In genomic region chr5:93246093-93246855, GRCh38 we compare ENCODE assay signal across 10 cellular contexts.
DNase-seq lines count a peak whose midpoint lies in the region; ATAC-seq and TF ChIP-seq lines count a peak whose summit lies in the region.
"Had no signal": no experiment of that assay in that cellular context is flagged by ENCODE, and none has a peak within 500 bp of the region (broad histone marks: within the 10 kb centered on the region; RNA-seq: fewer than 3 reads in every experiment).

No MANE protein-coding gene starts in this region.

- CTCF ChIA-PET in mammary epithelial cell (lab: Charles Lee; ENCODE audit: low non-redundant PET) = no interaction called here

- H3K36me3 Mint-ChIP-seq in neural progenitor cell = no peaks in the 10 kb centered on the region
- H3K36me3 Mint-ChIP-seq: T-cell had no signal

- DNase-seq in EH (ENCODE audit: low read depth) (peak; percentile 16), NCI-H748 (lab: John Stamatoyannopoulos, UW; ENCODE audit: unreplicated experiment) (peak; percentile 96), fibroblast of mammary gland (ENCODE audit: low read depth) (peak; percentile 32), neural progenitor cell (ENCODE audit: low spot score) (peak; percentile 92), mammary epithelial cell (no peak), NCI-H526 treated with DMSO at 0.1 percent for 48 hours (lab: John Stamatoyannopoulos, UW) (no peak)
- no peak for DNase-seq in stimulated activated CD4-positive, alpha-beta T cell treated with anti-CD3 and anti-CD28 coated beads, Interleukin-1b, Interleukin-23, amount 100 ng/mL, for 48 hours
- DNase-seq: effector memory CD8-positive, alpha-beta T cell; T-cell had no signal

- H3K4me3 ChIP-seq in fibroblast of mammary gland (ENCODE audit: control insufficient read depth, low read depth, low read length) (no peak overlapping the region), neural progenitor cell (no peak overlapping the region), mammary epithelial cell (replicated peaks in 1 of 3; ENCODE audit: insufficient read depth in 1 of 3, low read depth in 2 of 3, low read length in 3 of 3) (no peak overlapping the region)

- BruUV-seq in mammary epithelial cell (replicated peaks; lab: Mats Ljungman, UMichigan) = no TSS peak

- no peak overlapping the region for H3K9ac ChIP-seq in neural progenitor cell
- no peak overlapping the region for H3K9ac ChIP-seq in mammary epithelial cell (ENCODE audit: insufficient read depth, low read length)

- H3K27ac ChIP-seq in neural progenitor cell (peak overlapping the region; percentile 19), mammary epithelial cell (ENCODE audit: insufficient read depth, low read depth, low read length) (no peak overlapping the region)

- TF ChIP-seq CTCF in fibroblast of mammary gland (conservative IDR thresholded peaks at IDR 0.05; ENCODE audit: control insufficient read depth, insufficient read depth, low read depth, low read length) = no peak
- no peak for TF ChIP-seq CTCF in neural progenitor cell (IDR thresholded peaks at IDR 0.05)
- no peak for TF ChIP-seq CTCF in mammary epithelial cell (conservative IDR thresholded peaks at IDR 0.05 in 1 of 2, IDR thresholded peaks at IDR 0.05 in 1 of 2; ENCODE audit: extremely low read depth in 1 of 2, insufficient read depth in 1 of 2, low read depth in 1 of 2, low read length in 2 of 2)

- H4K20me1 ChIP-seq in neural progenitor cell (ENCODE audit: low read depth) = no peaks in the 10 kb centered on the region
- no peaks in the 10 kb centered on the region for H4K20me1 ChIP-seq in mammary epithelial cell (ENCODE audit: insufficient read depth, low read length)

- H3K4me3 Mint-ChIP-seq in neural progenitor cell = peak overlapping the region; percentile 71
- H3K4me3 Mint-ChIP-seq: effector memory CD8-positive, alpha-beta T cell; T-cell had no signal

- dilution Hi-C loops in mammary epithelial cell (cut with HindIII; ENCODE audit: low sequenced_read_pairs) = no loop called here

- 84% methylated on average over 6 of the region's 6 CpGs for WGBS in mammary epithelial cell (ENCODE audit: low coverage, missing lambda C conversion rate)

- no peaks in the 10 kb centered on the region for H3K36me3 ChIP-seq in neural progenitor cell
- H3K36me3 ChIP-seq in mammary epithelial cell (ENCODE audit: insufficient read depth, low read length) = no peaks in the 10 kb centered on the region

- ATAC-seq in GM18870 (IDR thresholded peaks at IDR 0.05; ENCODE audit: unreplicated experiment) = no peak
- ATAC-seq: effector memory CD8-positive, alpha-beta T cell; T-cell had no signal

- H3K4me1 Mint-ChIP-seq in neural progenitor cell = peaks cover 63% of the 10 kb centered on the region
- H3K4me1 Mint-ChIP-seq: T-cell had no signal

- intact Hi-C loops in mammary epithelial cell (cut with micrococcal nuclease) = no loop called here

- H3K9me3 Mint-ChIP-seq in neural progenitor cell = no peaks in the 10 kb centered on the region
- H3K9me3 Mint-ChIP-seq: effector memory CD8-positive, alpha-beta T cell; T-cell had no signal

- H3K4me2 ChIP-seq in neural progenitor cell (peak overlapping the region; percentile 71), mammary epithelial cell (ENCODE audit: insufficient read depth, low read depth, low read length) (no peak overlapping the region)

- H3K9me3 ChIP-seq in neural progenitor cell (ENCODE audit: low read depth) = no peaks in the 10 kb centered on the region
- no peaks in the 10 kb centered on the region for H3K9me3 ChIP-seq in mammary epithelial cell (replicated peaks; ENCODE audit: insufficient read depth, low read length)

- H3K79me2 ChIP-seq in neural progenitor cell (ENCODE audit: low read depth) (no peaks in the 10 kb centered on the region), mammary epithelial cell (ENCODE audit: insufficient read depth, low read length) (no peaks in the 10 kb centered on the region)

- H3K27me3 ChIP-seq in neural progenitor cell = no peaks in the 10 kb centered on the region
- H3K27me3 ChIP-seq in mammary epithelial cell (ENCODE audit: insufficient read depth, low read length) = no peaks in the 10 kb centered on the region

- in situ Hi-C loops in mammary epithelial cell (cut with MboI; ENCODE audit: low sequenced_read_pairs in 2 of 2) = no loop called here

- H3K4me1 ChIP-seq in neural progenitor cell (peaks cover 63% of the 10 kb centered on the region), mammary epithelial cell (ENCODE audit: insufficient read depth, low read length) (peaks cover 13% of the 10 kb centered on the region)

- no peaks in the 10 kb centered on the region for H3K27me3 Mint-ChIP-seq in neural progenitor cell (ENCODE audit: insufficient read depth, low read depth)
- H3K27me3 Mint-ChIP-seq: effector memory CD8-positive, alpha-beta T cell; T-cell had no signal

- peak overlapping the region; percentile 93 for H3K27ac Mint-ChIP-seq in neural progenitor cell
- H3K27ac Mint-ChIP-seq: effector memory CD8-positive, alpha-beta T cell; T-cell had no signal

- H3F3A ChIP-seq in neural progenitor cell (ENCODE audit: low read depth) = peaks cover 9% of the 10 kb centered on the region

- H2AFZ ChIP-seq in neural progenitor cell (replicated peaks) (no peak overlapping the region), mammary epithelial cell (ENCODE audit: low read depth, low read length) (no peak overlapping the region)

Comparison
In these comparisons a context has a peak if more than half of its experiments do, and no peak if none do; other contexts are left out.
1. DNase-seq: peak in EH (single experiment), NCI-H748 (single experiment), fibroblast of mammary gland (single experiment) and neural progenitor cell (single experiment); none in stimulated activated CD4-positive, alpha-beta T cell treated with anti-CD3 and anti-CD28 coated beads, Interleukin-1b, Interleukin-23, amount 100 ng/mL, for 48 hours (single experiment), mammary epithelial cell (single experiment) and NCI-H526 treated with DMSO at 0.1 percent for 48 hours (single experiment).